ENCODE assay signal across 23 cellular contexts in the genomic region with DNA sequence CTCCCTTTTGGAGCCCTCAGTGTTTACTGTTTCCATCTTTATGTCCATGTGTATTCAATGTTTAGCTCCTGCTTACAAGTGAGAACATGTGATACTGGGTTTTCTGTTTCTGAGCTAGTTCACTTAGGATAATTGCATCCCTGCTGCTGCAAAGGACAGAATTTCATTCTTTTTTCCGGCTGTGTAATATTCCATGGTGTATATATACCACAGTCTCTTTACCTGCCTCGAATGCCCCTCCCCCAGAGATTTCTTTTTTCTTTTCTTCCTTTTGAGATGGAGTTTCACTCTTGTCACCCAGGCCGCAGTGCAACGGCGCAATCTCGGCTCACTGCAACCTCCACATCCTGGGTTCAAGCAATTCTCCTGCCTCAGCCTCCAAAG.
"Had no signal": no experiment of that assay in that cellular context is flagged by ENCODE, and none has a peak within 500 bp of the region (broad histone marks: within the 10 kb centered on the region; RNA-seq: fewer than 3 reads in every experiment).

No MANE protein-coding gene starts in this region.

- H3K9me3 ChIP-seq: MG63 had no signal

- H3K27me3 ChIP-seq: MG63 had no signal

- H3K4me3 ChIP-seq: MG63 had no signal

- DNase-seq: NCI-H1092, NCI-H1092 treated with DMSO at 0.1 percent for 48 hours, NCI-H1105, NCI-H1105 treated with DMSO at 0.1 percent for 48 hours, NCI-H1417 treated with DMSO at 0.1 percent for 48 hours, NCI-H1436, NCI-H1436 treated with DMSO at 0.1 percent for 48 hours, NCI-H1694, NCI-H1694 treated with DMSO at 0.1 percent for 48 hours, NCI-H187, NCI-H187 treated with DMSO at 0.1 percent for 48 hours, NCI-H2029, NCI-H2029 treated with DMSO at 0.1 percent for 48 hours, NCI-H2081 treated with DMSO at 0.1 percent for 48 hours, NCI-H2107, NCI-H2171, NCI-H2171 treated with DMSO at 0.1 percent for 48 hours, NCI-H2227 treated with DMSO at 0.1 percent for 48 hours, NCI-H226, NCI-H446 treated with DMSO at 0.1 percent for 48 hours, NCI-H510A, NCI-H510A treated with DMSO at 0.1 percent for 48 hours had no signal

- H3K36me3 ChIP-seq: MG63 had no signal
